In the genomic region with DNA sequence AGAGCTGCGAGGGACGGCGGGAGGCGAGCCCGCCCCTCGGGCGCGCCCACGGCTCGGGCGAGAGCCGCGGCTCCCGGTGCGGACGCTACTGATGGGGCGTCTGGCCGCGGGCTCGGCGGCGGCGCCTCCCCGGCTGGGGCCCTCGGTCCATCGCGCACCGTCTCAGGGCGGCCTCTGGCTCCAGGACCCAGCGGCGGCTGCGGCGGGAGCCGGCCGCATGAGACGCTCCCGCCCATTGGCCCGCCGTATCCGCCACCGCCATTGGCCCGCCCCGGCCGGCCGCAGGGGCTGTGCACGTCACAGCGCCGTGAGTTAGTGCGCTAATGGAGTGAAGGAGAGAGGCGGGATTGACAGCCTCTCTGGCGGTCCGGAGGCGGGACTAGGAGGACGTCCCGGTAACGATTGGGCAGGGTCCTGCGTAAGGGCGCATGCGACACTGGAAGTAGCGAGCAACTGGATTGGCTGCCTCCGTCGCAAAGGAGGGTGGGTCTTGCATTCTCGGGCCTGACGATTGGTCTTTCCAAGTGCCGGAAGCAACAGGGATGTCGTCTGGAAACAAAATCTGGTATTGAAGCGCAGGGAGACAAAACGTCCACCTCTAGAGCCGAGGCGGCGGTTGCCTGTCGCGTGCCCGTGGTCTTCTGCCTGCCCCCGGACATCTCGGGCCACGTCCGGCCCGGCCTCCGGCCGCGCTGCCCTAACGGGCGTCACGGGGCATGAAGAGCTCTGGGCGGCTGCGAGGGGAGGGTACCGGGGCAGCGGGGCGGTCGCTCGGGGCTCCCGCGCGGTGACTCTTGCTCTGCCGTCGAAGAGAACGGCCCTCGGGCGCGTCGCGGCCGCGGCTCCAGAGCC, we compare ENCODE assay signal across 1 cellular context.
A peak's percentile ranks its signal among the peaks of the same experiment; 100 is the strongest.
TF ChIP-seq lines count a peak whose summit lies in the region.

A gene (minus strand): TSS at position 176 of the 852 bp plus-strand sequence. CDS start 173,542 bp downstream, outside the sequence.

TF ChIP-seq in WTC11, 78 proteins besides CTCF, POLR2A, EP300 and RAD21 (continued from another document and continues in another):
- TF ChIP-seq, protein P1, sequence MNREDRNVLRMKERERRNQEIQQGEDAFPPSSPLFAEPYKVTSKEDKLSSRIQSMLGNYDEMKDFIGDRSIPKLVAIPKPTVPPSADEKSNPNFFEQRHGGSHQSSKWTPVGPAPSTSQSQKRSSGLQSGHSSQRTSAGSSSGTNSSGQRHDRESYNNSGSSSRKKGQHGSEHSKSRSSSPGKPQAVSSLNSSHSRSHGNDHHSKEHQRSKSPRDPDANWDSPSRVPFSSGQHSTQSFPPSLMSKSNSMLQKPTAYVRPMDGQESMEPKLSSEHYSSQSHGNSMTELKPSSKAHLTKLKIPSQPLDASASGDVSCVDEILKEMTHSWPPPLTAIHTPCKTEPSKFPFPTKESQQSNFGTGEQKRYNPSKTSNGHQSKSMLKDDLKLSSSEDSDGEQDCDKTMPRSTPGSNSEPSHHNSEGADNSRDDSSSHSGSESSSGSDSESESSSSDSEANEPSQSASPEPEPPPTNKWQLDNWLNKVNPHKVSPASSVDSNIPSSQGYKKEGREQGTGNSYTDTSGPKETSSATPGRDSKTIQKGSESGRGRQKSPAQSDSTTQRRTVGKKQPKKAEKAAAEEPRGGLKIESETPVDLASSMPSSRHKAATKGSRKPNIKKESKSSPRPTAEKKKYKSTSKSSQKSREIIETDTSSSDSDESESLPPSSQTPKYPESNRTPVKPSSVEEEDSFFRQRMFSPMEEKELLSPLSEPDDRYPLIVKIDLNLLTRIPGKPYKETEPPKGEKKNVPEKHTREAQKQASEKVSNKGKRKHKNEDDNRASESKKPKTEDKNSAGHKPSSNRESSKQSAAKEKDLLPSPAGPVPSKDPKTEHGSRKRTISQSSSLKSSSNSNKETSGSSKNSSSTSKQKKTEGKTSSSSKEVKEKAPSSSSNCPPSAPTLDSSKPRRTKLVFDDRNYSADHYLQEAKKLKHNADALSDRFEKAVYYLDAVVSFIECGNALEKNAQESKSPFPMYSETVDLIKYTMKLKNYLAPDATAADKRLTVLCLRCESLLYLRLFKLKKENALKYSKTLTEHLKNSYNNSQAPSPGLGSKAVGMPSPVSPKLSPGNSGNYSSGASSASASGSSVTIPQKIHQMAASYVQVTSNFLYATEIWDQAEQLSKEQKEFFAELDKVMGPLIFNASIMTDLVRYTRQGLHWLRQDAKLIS (CRISPR knock-in tag; IDR thresholded peaks at IDR 0.05; ENCODE audit: borderline replicate concordance): no peak
- TF ChIP-seq, protein P2, sequence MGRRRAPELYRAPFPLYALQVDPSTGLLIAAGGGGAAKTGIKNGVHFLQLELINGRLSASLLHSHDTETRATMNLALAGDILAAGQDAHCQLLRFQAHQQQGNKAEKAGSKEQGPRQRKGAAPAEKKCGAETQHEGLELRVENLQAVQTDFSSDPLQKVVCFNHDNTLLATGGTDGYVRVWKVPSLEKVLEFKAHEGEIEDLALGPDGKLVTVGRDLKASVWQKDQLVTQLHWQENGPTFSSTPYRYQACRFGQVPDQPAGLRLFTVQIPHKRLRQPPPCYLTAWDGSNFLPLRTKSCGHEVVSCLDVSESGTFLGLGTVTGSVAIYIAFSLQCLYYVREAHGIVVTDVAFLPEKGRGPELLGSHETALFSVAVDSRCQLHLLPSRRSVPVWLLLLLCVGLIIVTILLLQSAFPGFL (CRISPR knock-in tag; IDR thresholded peaks at IDR 0.05; ENCODE audit: borderline replicate concordance): no peak
- no peak for TF ChIP-seq ZNF423 (CRISPR knock-in tag; IDR thresholded peaks at IDR 0.05)
- no peak for TF ChIP-seq ZNF317 (CRISPR knock-in tag; IDR thresholded peaks at IDR 0.05; ENCODE audit: borderline replicate concordance, low read depth)
- TF ChIP-seq JAZF1 (CRISPR knock-in tag; IDR thresholded peaks at IDR 0.05): no peak
- TF ChIP-seq FOXP1 (CRISPR knock-in tag; IDR thresholded peaks at IDR 0.05; ENCODE audit: borderline replicate concordance): peak; percentile 15; the same call in 1 of the 2 replicates
- TF ChIP-seq SMAD4 (CRISPR knock-in tag; IDR thresholded peaks at IDR 0.05): no peak
- TF ChIP-seq MYBL2 (CRISPR knock-in tag; IDR thresholded peaks at IDR 0.05): no peak
- no peak for TF ChIP-seq ZNF138 (CRISPR knock-in tag; conservative IDR thresholded peaks at IDR 0.05)
- TF ChIP-seq, protein P3, sequence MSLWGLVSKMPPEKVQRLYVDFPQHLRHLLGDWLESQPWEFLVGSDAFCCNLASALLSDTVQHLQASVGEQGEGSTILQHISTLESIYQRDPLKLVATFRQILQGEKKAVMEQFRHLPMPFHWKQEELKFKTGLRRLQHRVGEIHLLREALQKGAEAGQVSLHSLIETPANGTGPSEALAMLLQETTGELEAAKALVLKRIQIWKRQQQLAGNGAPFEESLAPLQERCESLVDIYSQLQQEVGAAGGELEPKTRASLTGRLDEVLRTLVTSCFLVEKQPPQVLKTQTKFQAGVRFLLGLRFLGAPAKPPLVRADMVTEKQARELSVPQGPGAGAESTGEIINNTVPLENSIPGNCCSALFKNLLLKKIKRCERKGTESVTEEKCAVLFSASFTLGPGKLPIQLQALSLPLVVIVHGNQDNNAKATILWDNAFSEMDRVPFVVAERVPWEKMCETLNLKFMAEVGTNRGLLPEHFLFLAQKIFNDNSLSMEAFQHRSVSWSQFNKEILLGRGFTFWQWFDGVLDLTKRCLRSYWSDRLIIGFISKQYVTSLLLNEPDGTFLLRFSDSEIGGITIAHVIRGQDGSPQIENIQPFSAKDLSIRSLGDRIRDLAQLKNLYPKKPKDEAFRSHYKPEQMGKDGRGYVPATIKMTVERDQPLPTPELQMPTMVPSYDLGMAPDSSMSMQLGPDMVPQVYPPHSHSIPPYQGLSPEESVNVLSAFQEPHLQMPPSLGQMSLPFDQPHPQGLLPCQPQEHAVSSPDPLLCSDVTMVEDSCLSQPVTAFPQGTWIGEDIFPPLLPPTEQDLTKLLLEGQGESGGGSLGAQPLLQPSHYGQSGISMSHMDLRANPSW (CRISPR knock-in tag; conservative IDR thresholded peaks at IDR 0.05; ENCODE audit: low read depth): no peak
- TF ChIP-seq, protein P4, sequence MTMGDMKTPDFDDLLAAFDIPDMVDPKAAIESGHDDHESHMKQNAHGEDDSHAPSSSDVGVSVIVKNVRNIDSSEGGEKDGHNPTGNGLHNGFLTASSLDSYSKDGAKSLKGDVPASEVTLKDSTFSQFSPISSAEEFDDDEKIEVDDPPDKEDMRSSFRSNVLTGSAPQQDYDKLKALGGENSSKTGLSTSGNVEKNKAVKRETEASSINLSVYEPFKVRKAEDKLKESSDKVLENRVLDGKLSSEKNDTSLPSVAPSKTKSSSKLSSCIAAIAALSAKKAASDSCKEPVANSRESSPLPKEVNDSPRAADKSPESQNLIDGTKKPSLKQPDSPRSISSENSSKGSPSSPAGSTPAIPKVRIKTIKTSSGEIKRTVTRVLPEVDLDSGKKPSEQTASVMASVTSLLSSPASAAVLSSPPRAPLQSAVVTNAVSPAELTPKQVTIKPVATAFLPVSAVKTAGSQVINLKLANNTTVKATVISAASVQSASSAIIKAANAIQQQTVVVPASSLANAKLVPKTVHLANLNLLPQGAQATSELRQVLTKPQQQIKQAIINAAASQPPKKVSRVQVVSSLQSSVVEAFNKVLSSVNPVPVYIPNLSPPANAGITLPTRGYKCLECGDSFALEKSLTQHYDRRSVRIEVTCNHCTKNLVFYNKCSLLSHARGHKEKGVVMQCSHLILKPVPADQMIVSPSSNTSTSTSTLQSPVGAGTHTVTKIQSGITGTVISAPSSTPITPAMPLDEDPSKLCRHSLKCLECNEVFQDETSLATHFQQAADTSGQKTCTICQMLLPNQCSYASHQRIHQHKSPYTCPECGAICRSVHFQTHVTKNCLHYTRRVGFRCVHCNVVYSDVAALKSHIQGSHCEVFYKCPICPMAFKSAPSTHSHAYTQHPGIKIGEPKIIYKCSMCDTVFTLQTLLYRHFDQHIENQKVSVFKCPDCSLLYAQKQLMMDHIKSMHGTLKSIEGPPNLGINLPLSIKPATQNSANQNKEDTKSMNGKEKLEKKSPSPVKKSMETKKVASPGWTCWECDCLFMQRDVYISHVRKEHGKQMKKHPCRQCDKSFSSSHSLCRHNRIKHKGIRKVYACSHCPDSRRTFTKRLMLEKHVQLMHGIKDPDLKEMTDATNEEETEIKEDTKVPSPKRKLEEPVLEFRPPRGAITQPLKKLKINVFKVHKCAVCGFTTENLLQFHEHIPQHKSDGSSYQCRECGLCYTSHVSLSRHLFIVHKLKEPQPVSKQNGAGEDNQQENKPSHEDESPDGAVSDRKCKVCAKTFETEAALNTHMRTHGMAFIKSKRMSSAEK (CRISPR knock-in tag; IDR thresholded peaks at IDR 0.05; ENCODE audit: borderline replicate concordance): no peak
- no peak for TF ChIP-seq NR2C2 (CRISPR knock-in tag; IDR thresholded peaks at IDR 0.05)
- TF ChIP-seq, protein P5, sequence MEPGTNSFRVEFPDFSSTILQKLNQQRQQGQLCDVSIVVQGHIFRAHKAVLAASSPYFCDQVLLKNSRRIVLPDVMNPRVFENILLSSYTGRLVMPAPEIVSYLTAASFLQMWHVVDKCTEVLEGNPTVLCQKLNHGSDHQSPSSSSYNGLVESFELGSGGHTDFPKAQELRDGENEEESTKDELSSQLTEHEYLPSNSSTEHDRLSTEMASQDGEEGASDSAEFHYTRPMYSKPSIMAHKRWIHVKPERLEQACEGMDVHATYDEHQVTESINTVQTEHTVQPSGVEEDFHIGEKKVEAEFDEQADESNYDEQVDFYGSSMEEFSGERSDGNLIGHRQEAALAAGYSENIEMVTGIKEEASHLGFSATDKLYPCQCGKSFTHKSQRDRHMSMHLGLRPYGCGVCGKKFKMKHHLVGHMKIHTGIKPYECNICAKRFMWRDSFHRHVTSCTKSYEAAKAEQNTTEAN (CRISPR knock-in tag; IDR thresholded peaks at IDR 0.05): no peak
- TF ChIP-seq, protein P6, sequence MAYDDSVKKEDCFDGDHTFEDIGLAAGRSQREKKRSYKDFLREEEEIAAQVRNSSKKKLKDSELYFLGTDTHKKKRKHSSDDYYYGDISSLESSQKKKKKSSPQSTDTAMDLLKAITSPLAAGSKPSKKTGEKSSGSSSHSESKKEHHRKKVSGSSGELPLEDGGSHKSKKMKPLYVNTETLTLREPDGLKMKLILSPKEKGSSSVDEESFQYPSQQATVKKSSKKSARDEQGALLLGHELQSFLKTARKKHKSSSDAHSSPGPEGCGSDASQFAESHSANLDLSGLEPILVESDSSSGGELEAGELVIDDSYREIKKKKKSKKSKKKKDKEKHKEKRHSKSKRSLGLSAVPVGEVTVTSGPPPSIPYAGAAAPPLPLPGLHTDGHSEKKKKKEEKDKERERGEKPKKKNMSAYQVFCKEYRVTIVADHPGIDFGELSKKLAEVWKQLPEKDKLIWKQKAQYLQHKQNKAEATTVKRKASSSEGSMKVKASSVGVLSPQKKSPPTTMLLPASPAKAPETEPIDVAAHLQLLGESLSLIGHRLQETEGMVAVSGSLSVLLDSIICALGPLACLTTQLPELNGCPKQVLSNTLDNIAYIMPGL (CRISPR knock-in tag; IDR thresholded peaks at IDR 0.05): 0 out of 2 replicates have a peak, but pooled peaks have one; percentile 57
- no peak for TF ChIP-seq ZBTB21 (CRISPR knock-in tag; IDR thresholded peaks at IDR 0.05; ENCODE audit: borderline replicate concordance)
- TF ChIP-seq, protein P7, sequence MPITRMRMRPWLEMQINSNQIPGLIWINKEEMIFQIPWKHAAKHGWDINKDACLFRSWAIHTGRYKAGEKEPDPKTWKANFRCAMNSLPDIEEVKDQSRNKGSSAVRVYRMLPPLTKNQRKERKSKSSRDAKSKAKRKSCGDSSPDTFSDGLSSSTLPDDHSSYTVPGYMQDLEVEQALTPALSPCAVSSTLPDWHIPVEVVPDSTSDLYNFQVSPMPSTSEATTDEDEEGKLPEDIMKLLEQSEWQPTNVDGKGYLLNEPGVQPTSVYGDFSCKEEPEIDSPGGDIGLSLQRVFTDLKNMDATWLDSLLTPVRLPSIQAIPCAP (CRISPR knock-in tag; IDR thresholded peaks at IDR 0.05): 0 out of 2 replicates have a peak, but pooled peaks have one; percentile 54
- TF ChIP-seq, protein P8, sequence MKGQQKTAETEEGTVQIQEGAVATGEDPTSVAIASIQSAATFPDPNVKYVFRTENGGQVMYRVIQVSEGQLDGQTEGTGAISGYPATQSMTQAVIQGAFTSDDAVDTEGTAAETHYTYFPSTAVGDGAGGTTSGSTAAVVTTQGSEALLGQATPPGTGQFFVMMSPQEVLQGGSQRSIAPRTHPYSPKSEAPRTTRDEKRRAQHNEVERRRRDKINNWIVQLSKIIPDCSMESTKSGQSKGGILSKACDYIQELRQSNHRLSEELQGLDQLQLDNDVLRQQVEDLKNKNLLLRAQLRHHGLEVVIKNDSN (CRISPR knock-in tag; IDR thresholded peaks at IDR 0.05): no peak
- TF ChIP-seq PRRX2 (CRISPR knock-in tag; IDR thresholded peaks at IDR 0.05): no peak
- TF ChIP-seq ESRRA (CRISPR knock-in tag; IDR thresholded peaks at IDR 0.05; ENCODE audit: borderline replicate concordance): no peak
- no peak for TF ChIP-seq HMGA2 (CRISPR knock-in tag; IDR thresholded peaks at IDR 0.05)
- TF ChIP-seq, protein P9, sequence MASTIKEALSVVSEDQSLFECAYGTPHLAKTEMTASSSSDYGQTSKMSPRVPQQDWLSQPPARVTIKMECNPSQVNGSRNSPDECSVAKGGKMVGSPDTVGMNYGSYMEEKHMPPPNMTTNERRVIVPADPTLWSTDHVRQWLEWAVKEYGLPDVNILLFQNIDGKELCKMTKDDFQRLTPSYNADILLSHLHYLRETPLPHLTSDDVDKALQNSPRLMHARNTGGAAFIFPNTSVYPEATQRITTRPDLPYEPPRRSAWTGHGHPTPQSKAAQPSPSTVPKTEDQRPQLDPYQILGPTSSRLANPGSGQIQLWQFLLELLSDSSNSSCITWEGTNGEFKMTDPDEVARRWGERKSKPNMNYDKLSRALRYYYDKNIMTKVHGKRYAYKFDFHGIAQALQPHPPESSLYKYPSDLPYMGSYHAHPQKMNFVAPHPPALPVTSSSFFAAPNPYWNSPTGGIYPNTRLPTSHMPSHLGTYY (CRISPR knock-in tag; IDR thresholded peaks at IDR 0.05): no peak
- no peak for TF ChIP-seq CREB1 (CRISPR knock-in tag; IDR thresholded peaks at IDR 0.05)
- peak; percentile 96 for TF ChIP-seq NFYB (CRISPR knock-in tag; conservative IDR thresholded peaks at IDR 0.05; ENCODE audit: low read depth)
- no peak for TF ChIP-seq IRF2 (CRISPR knock-in tag; IDR thresholded peaks at IDR 0.05; ENCODE audit: borderline replicate concordance, low read depth)
- no peak for TF ChIP-seq GRHL2 (CRISPR knock-in tag; IDR thresholded peaks at IDR 0.05; ENCODE audit: insufficient replicate concordance, severe bottlenecking)
- TF ChIP-seq ATF1 (CRISPR knock-in tag; IDR thresholded peaks at IDR 0.05): no peak
- TF ChIP-seq SP1 (CRISPR knock-in tag; conservative IDR thresholded peaks at IDR 0.05): peak; percentile 73; the same call in 1 of the 2 replicates
